1 cellular context compared by ENCODE assay signal in genomic region chr15:58119016-58119415, GRCh38.
TF ChIP-seq lines count a peak whose summit lies in the region.

No MANE protein-coding gene starts in this region.

TF ChIP-seq in K562, 482 proteins besides CTCF, POLR2A, EP300 and RAD21:
- TF ChIP-seq BRCA1 (IDR thresholded peaks at IDR 0.05) (no peak), BRCA1 (CRISPR knock-in tag; IDR thresholded peaks at IDR 0.05) (no peak), DMBX1 (CRISPR knock-in tag; IDR thresholded peaks at IDR 0.05; ENCODE audit: borderline replicate concordance) (no peak), NCOA6 (IDR thresholded peaks at IDR 0.05) (no peak), KAT7 (CRISPR knock-in tag; IDR thresholded peaks at IDR 0.05; ENCODE audit: borderline replicate concordance) (no peak), PBX2 (CRISPR knock-in tag; IDR thresholded peaks at IDR 0.05; ENCODE audit: low read depth) (no peak), PBX2 (tag; conservative IDR thresholded peaks at IDR 0.05; ENCODE audit: low read depth) (no peak), KLF10 (CRISPR knock-in tag; IDR thresholded peaks at IDR 0.05) (no peak), KDM4B (IDR thresholded peaks at IDR 0.05; ENCODE audit: borderline replicate concordance in 2 of 2, low read depth in 1 of 2) (no peak), MCM2 (IDR thresholded peaks at IDR 0.05; ENCODE audit: low read depth) (no peak), KDM5B (IDR thresholded peaks at IDR 0.05; ENCODE audit: insufficient replicate concordance, low read depth, low read length) (no peak), HDAC6 (IDR thresholded peaks at IDR 0.05; ENCODE audit: low read depth, low read length) (no peak), NR0B1 (IDR thresholded peaks at IDR 0.05; ENCODE audit: partially characterized antibody) (no peak), ZNF589 (CRISPR knock-in tag; IDR thresholded peaks at IDR 0.05; ENCODE audit: low read depth) (no peak), ZNF764 (CRISPR knock-in tag; IDR thresholded peaks at IDR 0.05; ENCODE audit: low read depth) (no peak)
TF ChIP-seq in K562: peak in this region for 0.
